ENCODE assay signal across 27 cellular contexts in the genomic region with DNA sequence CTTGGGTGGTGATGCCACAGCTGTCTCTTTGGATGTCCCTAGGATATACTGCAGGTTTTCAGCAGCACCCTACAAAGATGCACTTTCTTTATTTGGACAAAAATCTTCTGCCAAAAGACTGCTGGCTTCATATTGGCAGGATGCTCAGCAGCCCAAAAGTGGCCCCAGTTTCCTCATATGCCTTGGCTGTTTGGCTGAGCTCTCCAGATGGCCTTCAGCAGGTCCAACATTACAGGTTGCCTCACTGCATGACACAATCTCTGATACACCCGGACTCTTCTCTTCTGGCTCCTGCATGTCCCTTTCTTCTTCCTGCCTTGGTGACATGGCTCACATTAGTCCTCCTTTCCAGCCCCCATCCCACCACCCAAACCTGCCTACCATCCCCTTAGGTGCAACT.
"Had no signal": no experiment of that assay in that cellular context is flagged by ENCODE, and none has a peak within 500 bp of the region (broad histone marks: within the 10 kb centered on the region; RNA-seq: fewer than 3 reads in every experiment).

No MANE protein-coding gene starts in this region.

- H3K4me1 Mint-ChIP-seq: stimulated activated effector memory CD8-positive, alpha-beta T cell treated with anti-CD3 and anti-CD28 coated beads, Interleukin-12 subunit alpha, Interleukin-12 subunit beta, amount 100 ng/mL, for 72 hours; stimulated activated memory B cell treated with anti-CD40 and anti-IgM and Interleukin-4, amounts not matched to agents 10 μg/mL and 1 μg/mL and 100 μg/mL, for 72 hours; stimulated activated naive B cell treated with anti-CD40 and anti-IgM and Interleukin-4, amounts not matched to agents 10 μg/mL and 1 μg/mL and 100 μg/mL, for 72 hours; stimulated activated naive CD8-positive, alpha-beta T cell treated with anti-CD3 and anti-CD28 coated beads, Interleukin-15, amount 100 ng/mL, for 72 hours had no signal

- H3K27ac Mint-ChIP-seq: stimulated activated effector memory CD8-positive, alpha-beta T cell treated with anti-CD3 and anti-CD28 coated beads, Interleukin-12 subunit alpha, Interleukin-12 subunit beta, amount 100 ng/mL, for 72 hours; stimulated activated memory B cell treated with anti-CD40 and anti-IgM and Interleukin-4, amounts not matched to agents 10 μg/mL and 1 μg/mL and 100 μg/mL, for 72 hours; stimulated activated naive B cell treated with anti-CD40 and anti-IgM and Interleukin-4, amounts not matched to agents 10 μg/mL and 1 μg/mL and 100 μg/mL, for 72 hours; stimulated activated naive CD8-positive, alpha-beta T cell treated with anti-CD3 and anti-CD28 coated beads, Interleukin-15, amount 100 ng/mL, for 72 hours; stimulated activated naive CD8-positive, alpha-beta T cell treated with anti-CD3 and anti-CD28 coated beads, Interleukin-15, Interleukin-2, amounts not matched to agents 100 ng/mL and 50 ng/mL, for 24 hours; type B pancreatic cell had no signal

- DNase-seq: stimulated activated CD4-positive, alpha-beta T cell treated with anti-CD3 and anti-CD28 coated beads, Interleukin-2, amount 100 ng/mL, for 48 hours; stimulated activated CD4-positive, alpha-beta T cell treated with anti-CD3 and anti-CD28 coated beads, Interleukin-4, amount 100 ng/mL, for 1 hour; stimulated activated CD4-positive, alpha-beta T cell treated with anti-CD3 and anti-CD28 coated beads, Interleukin-4, amount 100 ng/mL, for 24 hours; stimulated activated CD4-positive, alpha-beta T cell treated with anti-CD3 and anti-CD28 coated beads, Interleukin-4, amount 100 ng/mL, for 4 hours; stimulated activated CD8-positive, alpha-beta memory T cell treated with anti-CD3 and anti-CD28 coated beads, Interleukin-4, amount 100 ng/mL, for 48 hours; stimulated activated naive B cell treated with anti-CD40 and anti-IgM and Interleukin-4, amounts not matched to agents 10 μg/mL and 1 μg/mL and 100 μg/mL, for 72 hours; stimulated activated naive CD4-positive, alpha-beta T cell; stimulated activated naive CD4-positive, alpha-beta T cell treated with Interleukin-2 at 50 U/mL for 16 hours; stimulated activated naive CD8-positive, alpha-beta T cell treated with anti-CD3 and anti-CD28 coated beads, Interleukin-15, amount 100 ng/mL, for 72 hours; stimulated activated naive CD8-positive, alpha-beta T cell treated with anti-CD3 and anti-CD28 coated beads, Interleukin-15, Interleukin-2, amounts not matched to agents 100 U/mL and 50 U/mL, for 24 hours; stomach; testis; thyroid gland; tibial artery; transverse colon; trophoblast cell; upper lobe of left lung; upper lobe of right lung; uterus had no signal

- H3K4me3 Mint-ChIP-seq: stimulated activated effector memory CD8-positive, alpha-beta T cell treated with anti-CD3 and anti-CD28 coated beads, Interleukin-12 subunit alpha, Interleukin-12 subunit beta, amount 100 ng/mL, for 72 hours; stimulated activated memory B cell treated with anti-CD40 and anti-IgM and Interleukin-4, amounts not matched to agents 10 μg/mL and 1 μg/mL and 100 μg/mL, for 72 hours; stimulated activated naive B cell treated with anti-CD40 and anti-IgM and Interleukin-4, amounts not matched to agents 10 μg/mL and 1 μg/mL and 100 μg/mL, for 72 hours; stimulated activated naive CD8-positive, alpha-beta T cell treated with anti-CD3 and anti-CD28 coated beads, Interleukin-15, amount 100 ng/mL, for 72 hours; stimulated activated naive CD8-positive, alpha-beta T cell treated with anti-CD3 and anti-CD28 coated beads, Interleukin-15, Interleukin-2, amounts not matched to agents 100 ng/mL and 50 ng/mL, for 24 hours; type B pancreatic cell had no signal

- H3K36me3 Mint-ChIP-seq: stimulated activated effector memory CD8-positive, alpha-beta T cell treated with anti-CD3 and anti-CD28 coated beads, Interleukin-12 subunit alpha, Interleukin-12 subunit beta, amount 100 ng/mL, for 72 hours; stimulated activated memory B cell treated with anti-CD40 and anti-IgM and Interleukin-4, amounts not matched to agents 10 μg/mL and 1 μg/mL and 100 μg/mL, for 72 hours; stimulated activated naive B cell treated with anti-CD40 and anti-IgM and Interleukin-4, amounts not matched to agents 10 μg/mL and 1 μg/mL and 100 μg/mL, for 72 hours; type B pancreatic cell had no signal

- ATAC-seq: stimulated activated effector memory CD8-positive, alpha-beta T cell treated with anti-CD3 and anti-CD28 coated beads, Interleukin-12 subunit alpha, Interleukin-12 subunit beta, amount 100 ng/mL, for 72 hours; stimulated activated memory B cell treated with anti-CD40 and anti-IgM and Interleukin-4, amounts not matched to agents 10 μg/mL and 1 μg/mL and 100 μg/mL, for 72 hours; stimulated activated naive B cell treated with anti-CD40 and anti-IgM and Interleukin-4, amounts not matched to agents 10 μg/mL and 1 μg/mL and 100 μg/mL, for 72 hours; stimulated activated naive CD8-positive, alpha-beta T cell treated with anti-CD3 and anti-CD28 coated beads, Interleukin-15, amount 100 ng/mL, for 72 hours; stimulated activated naive CD8-positive, alpha-beta T cell treated with anti-CD3 and anti-CD28 coated beads, Interleukin-15, Interleukin-2, amounts not matched to agents 100 U/mL and 50 U/mL, for 24 hours; upper lobe of right lung had no signal

- H3K27me3 Mint-ChIP-seq: stimulated activated memory B cell treated with anti-CD40 and anti-IgM and Interleukin-4, amounts not matched to agents 10 μg/mL and 1 μg/mL and 100 μg/mL, for 72 hours; stimulated activated naive B cell treated with anti-CD40 and anti-IgM and Interleukin-4, amounts not matched to agents 10 μg/mL and 1 μg/mL and 100 μg/mL, for 72 hours; stimulated activated naive CD8-positive, alpha-beta T cell treated with anti-CD3 and anti-CD28 coated beads, Interleukin-15, Interleukin-2, amounts not matched to agents 100 ng/mL and 50 ng/mL, for 24 hours had no signal

- H3K9me3 ChIP-seq: stomach, suprapubic skin, testis, thoracic aorta, thyroid gland, tibial artery, tibial nerve, transverse colon, upper lobe of left lung, upper lobe of right lung, uterus, vagina had no signal
